Comparison of ENCODE assay signal across 8 cellular contexts in genomic region chr7:77157034-77157433, GRCh38. TPM values are rescaled to one million over a fixed set of nuclear protein-coding genes. Genes with fewer than 3 reads are reported as not detected.
A peak's percentile ranks its signal among the peaks of the same experiment; 100 is the strongest.
DNase-seq lines count a peak whose midpoint lies in the region; ATAC-seq, FAIRE-seq and TF ChIP-seq lines count a peak whose summit lies in the region.
"Not testable (repeated sequence)": the region's sequence is repeated elsewhere in the genome, so short reads cannot be mapped to it uniquely, and the experiment has no call there.

No MANE protein-coding gene starts in this region.

- H3K9ac ChIP-seq in GM12878 (ENCODE audit: control insufficient read depth, insufficient read depth, low read length): not testable (repeated sequence)

- POLR2A ChIA-PET in GM12878 (lab: Charles Lee): not testable (repeated sequence)

- H4K20me1 ChIP-seq in GM12878 (ENCODE audit: control insufficient read depth, insufficient read depth): not testable (repeated sequence)

- H3K36me3 Mint-ChIP-seq in T-helper 1 cell treated with Interleukin-12 subunit alpha and Interleukin-12 subunit beta and Interleukin-4 antibody, amounts not matched to agents 30 μg/mL and 1 μg/mL, for 36 hours (ENCODE audit: low read depth): not testable (repeated sequence)

- H3K4me3 Mint-ChIP-seq in T-helper 1 cell treated with Interleukin-12 subunit alpha and Interleukin-12 subunit beta and Interleukin-4 antibody, amounts not matched to agents 30 μg/mL and 1 μg/mL, for 36 hours: peak overlapping the region; percentile 57

- SMC1A ChIA-PET in GM12878 (lab: Charles Lee; ENCODE audit: uncharacterized antibody, unreplicated experiment): interaction anchor here (1.5 kb wide), 1 partner anchor 44 kb away, joined by 6 read pairs; no protein-coding TSS in a partner anchor

- not testable (repeated sequence) for TF ChIP-seq RAD21 in GM12878 (IDR thresholded peaks at IDR 0.05; ENCODE audit: insufficient read depth, low read depth, low read length)

- not testable (repeated sequence) for H3K4me3 ChIP-seq in GM12878

- not testable (repeated sequence) for TF ChIP-seq CTCF in GM12878 (IDR thresholded peaks at IDR 0.05 in 2 of 3, conservative IDR thresholded peaks at IDR 0.05 in 1 of 3; ENCODE audit: control insufficient read depth in 2 of 3, extremely low read depth in 1 of 3, insufficient read depth in 1 of 3, low read depth in 3 of 3, low read length in 3 of 3); omental fat pad (IDR thresholded peaks at IDR 0.05)

- H3K27ac ChIP-seq in GM12878 (ENCODE audit: control insufficient read depth, insufficient read depth): peak overlapping the region; percentile 75

- H3K4me1 ChIP-seq in GM12878 (ENCODE audit: control insufficient read depth, insufficient read depth, low read length): not testable (repeated sequence)

- ATAC-seq in GM21576 (IDR thresholded peaks at IDR 0.05; ENCODE audit: unreplicated experiment): peak; percentile 84
- peak; percentile 84 for ATAC-seq in HG02938 (IDR thresholded peaks at IDR 0.05; ENCODE audit: unreplicated experiment)
- peak; percentile 84 for ATAC-seq in HG03378 (IDR thresholded peaks at IDR 0.05; ENCODE audit: unreplicated experiment)
- peak; percentile 82 for ATAC-seq in GM12878
- ATAC-seq in omental fat pad (ENCODE audit: low FRiP score): peak; percentile 44

- not testable (repeated sequence) for H3K4me2 ChIP-seq in GM12878 (ENCODE audit: control insufficient read depth, insufficient read depth)

- CTCF ChIA-PET in GM12878 (lab: Yijun Ruan, JAX): not testable (repeated sequence)

- FAIRE-seq in GM12892 (lab: Jason Lieb, UNC) (peak; percentile 99), GM19239 (lab: Jason Lieb, UNC) (peak; percentile 99), GM12878 (lab: Jason Lieb, UNC) (peak; percentile 99)

- TF ChIP-seq EP300 in GM12878 (IDR thresholded peaks at IDR 0.05; ENCODE audit: borderline replicate concordance in 1 of 2, control insufficient read depth in 1 of 2, low read depth in 2 of 2, low read length in 2 of 2): not testable (repeated sequence)

- H3K9me3 Mint-ChIP-seq in T-helper 1 cell treated with Interleukin-12 subunit alpha and Interleukin-12 subunit beta and Interleukin-4 antibody, amounts not matched to agents 30 μg/mL and 1 μg/mL, for 36 hours: not testable (repeated sequence)

- intact Hi-C loops in GM12878 (cut with micrococcal nuclease; ENCODE audit: unreplicated experiment): loop anchor here (5.0 kb wide), 1 partner anchor 45 kb away; no protein-coding TSS in a partner anchor

- peaks cover 26% of the 10 kb centered on the region for H3K4me1 Mint-ChIP-seq in T-helper 1 cell treated with Interleukin-12 subunit alpha and Interleukin-12 subunit beta and Interleukin-4 antibody, amounts not matched to agents 30 μg/mL and 1 μg/mL, for 36 hours (ENCODE audit: low read depth)

- H3K27ac Mint-ChIP-seq in T-helper 1 cell treated with Interleukin-12 subunit alpha and Interleukin-12 subunit beta and Interleukin-4 antibody, amounts not matched to agents 30 μg/mL and 1 μg/mL, for 36 hours: peak overlapping the region; percentile 91

- no CpG with 5 or more reads among the region's 1 CpG for WGBS in GM12878 (ENCODE audit: insufficient coverage, insufficient replicate concordance, low lambda C conversion rate, missing lambda C conversion rate)

- H3K27me3 ChIP-seq in GM12878 (replicated peaks in 1 of 2; ENCODE audit: control insufficient read depth in 2 of 2, insufficient read depth in 2 of 2, low read length in 1 of 2): not testable (repeated sequence)

- H3K79me2 ChIP-seq in GM12878 (ENCODE audit: control insufficient read depth, insufficient read depth, low read length): not testable (repeated sequence)

- in situ Hi-C loops in GM12878 (cut with MboI): not testable (repeated sequence)

- not testable (repeated sequence) for H2AFZ ChIP-seq in GM12878 (ENCODE audit: control insufficient read depth, low read depth, low read length)

- TF ChIP-seq POLR2A in GM12892 (IDR thresholded peaks at IDR 0.05; ENCODE audit: low read depth, low read length); GM12878 (IDR thresholded peaks at IDR 0.05; ENCODE audit: low read depth, low read length): not testable (repeated sequence)

- H3K9me3 ChIP-seq in GM12878 (replicated peaks; ENCODE audit: control insufficient read depth, insufficient read depth, low read length): not testable (repeated sequence)

- BruUV-seq in GM12878 (replicated peaks; lab: Mats Ljungman, UMichigan): not testable (repeated sequence)

- RAD21 ChIA-PET in GM12878 (lab: Charles Lee; ENCODE audit: unreplicated experiment): interaction anchor here (0.7 to 1.0 kb wide), 2 partner anchors 42 to 90 kb away, joined by 3 read pairs; partner anchors contain the start of gene FGL2

- H3K27me3 Mint-ChIP-seq in T-helper 1 cell treated with Interleukin-12 subunit alpha and Interleukin-12 subunit beta and Interleukin-4 antibody, amounts not matched to agents 30 μg/mL and 1 μg/mL, for 36 hours (ENCODE audit: low read depth): not testable (repeated sequence)

- not testable (repeated sequence) for H3K36me3 ChIP-seq in GM12878 (ENCODE audit: control insufficient read depth in 2 of 2, insufficient read depth in 2 of 2, low read length in 1 of 2)

- DNase-seq in GM12892 (ENCODE audit: insufficient read length); GM19239 (ENCODE audit: insufficient read length, low spot score); GM12878 (ENCODE audit: low read depth, low spot score); omental fat pad (ENCODE audit: low spot score): not testable (repeated sequence)

TF ChIP-seq in GM12878, 131 proteins besides CTCF, POLR2A, EP300 and RAD21:
- 0 out of 2 replicates have a peak, but pooled peaks have one; percentile 6 for TF ChIP-seq JUNB (IDR thresholded peaks at IDR 0.05)

RNA-seq across cellular contexts. Expression of gene CCDC146, which starts 34.6 kb away (rescaled TPM):
- 2.3 TPM for polyA plus RNA-seq in GM12892 (2012; ENCODE audit: missing spikeins)
- total RNA-seq in GM12878 (2013; cell fraction: nucleolus; rRNA removed): 25.7 and 34.4 TPM in 2 replicates
- total RNA-seq in GM12878 (2014; rRNA removed): 0.90 and 1.6 TPM in 2 replicates
- total RNA-seq in GM12878 (2014; rRNA removed; fragmentation: Illumina TruSeq; extraction: Trizol): 1.3 and 1.5 TPM in 2 replicates
- 1.2 and 2.0 TPM in 2 replicates for total RNA-seq in GM12878 (2021)
- polyA plus RNA-seq in GM12878 (2011; ENCODE audit: low read depth): 1.4 TPM
- 5.3 and 6.0 TPM in 2 replicates for polyA plus RNA-seq in GM12878 (2011; rRNA removed)
- 1.5 and 1.8 TPM in 2 replicates for polyA plus RNA-seq in GM12878 (2011; cell fraction: cytosol; rRNA removed)
- 11.7 and 14.8 TPM in 2 replicates for polyA plus RNA-seq in GM12878 (2011; cell fraction: nucleus; rRNA removed)
- 1.6 and 2.2 TPM in 2 replicates for polyA plus RNA-seq in GM12878 (2012)
- 1.7 and 2.7 TPM in 2 replicates for polyA plus RNA-seq in GM12878 (2014; fragmentation: Illumina TruSeq; extraction: Trizol)
- polyA plus RNA-seq in GM12878 (2014; fragmentation: Nextera tagmentation; extraction: Ambion mirVana): under 1 TPM; 0.55 to 0.84 TPM
- polyA plus RNA-seq in GM12878 (2014; rRNA removed): 1.1 and 2.0 TPM in 2 replicates
- 1 to 10 TPM in 1 of 2 experiments, under 1 TPM in 1; 0.28 to 1.2 TPM for polyA plus RNA-seq in GM12878 (2016; fragmentation: Nextera tagmentation; extraction: Ambion mirVana)
- polyA minus RNA-seq in GM12878 (2011; rRNA and poly(A)+ RNA removed): 1.5 and 3.4 TPM in 2 replicates
- 1.9 TPM in 1 of 2 replicates, not detected in the other for polyA minus RNA-seq in GM12878 (2011; cell fraction: cytosol; rRNA and poly(A)+ RNA removed)
- 4.5 and 6.9 TPM in 2 replicates for polyA minus RNA-seq in GM12878 (2011; cell fraction: nucleus; rRNA and poly(A)+ RNA removed)
- total RNA-seq in omental fat pad: 10 to 100 TPM in 1 of 4 donors, 1 to 10 TPM in 3; 6.5 to 12.5 (median 7.0) TPM

RNA-seq across cellular contexts. Expression of gene FGL2, which starts 42.6 kb away (rescaled TPM):
- polyA plus RNA-seq in GM12892 (2012; ENCODE audit: missing spikeins): 7.4 TPM
- 1.4 and 2.1 TPM in 2 replicates for total RNA-seq in GM12878 (2013; cell fraction: nucleolus; rRNA removed)
- total RNA-seq in GM12878 (2014; rRNA removed): 1.9 and 2.5 TPM in 2 replicates
- total RNA-seq in GM12878 (2014; rRNA removed; fragmentation: Illumina TruSeq; extraction: Trizol): 3.2 and 3.5 TPM in 2 replicates
- total RNA-seq in GM12878 (2021): 1.2 and 1.7 TPM in 2 replicates
- 1.1 TPM for polyA plus RNA-seq in GM12878 (2011; ENCODE audit: low read depth)
- polyA plus RNA-seq in GM12878 (2011; rRNA removed): 0.04 TPM in 1 of 2 replicates, not detected in the other
- polyA plus RNA-seq in GM12878 (2011; cell fraction: cytosol; rRNA removed): not detected in 2 replicates
- not detected in 2 replicates for polyA plus RNA-seq in GM12878 (2011; cell fraction: nucleus; rRNA removed)
- 1.3 and 1.7 TPM in 2 replicates for polyA plus RNA-seq in GM12878 (2012)
- polyA plus RNA-seq in GM12878 (2014; fragmentation: Illumina TruSeq; extraction: Trizol): 2.5 and 4.3 TPM in 2 replicates
- 1 to 10 TPM; 1.2 to 1.6 TPM for polyA plus RNA-seq in GM12878 (2014; fragmentation: Nextera tagmentation; extraction: Ambion mirVana)
- 1.4 and 1.5 TPM in 2 replicates for polyA plus RNA-seq in GM12878 (2014; rRNA removed)
- under 1 TPM; 0.44 to 0.66 TPM for polyA plus RNA-seq in GM12878 (2016; fragmentation: Nextera tagmentation; extraction: Ambion mirVana)
- not detected in 2 replicates for polyA minus RNA-seq in GM12878 (2011; rRNA and poly(A)+ RNA removed)
- not detected in 2 replicates for polyA minus RNA-seq in GM12878 (2011; cell fraction: cytosol; rRNA and poly(A)+ RNA removed)
- not detected in 2 replicates for polyA minus RNA-seq in GM12878 (2011; cell fraction: nucleus; rRNA and poly(A)+ RNA removed)
- 10 to 100 TPM; 31.3 to 92.2 (median 53.4) TPM for total RNA-seq in omental fat pad

Comparison
In these comparisons a context has a peak if more than half of its experiments do, and no peak if none do; other contexts are left out.
1. RNA of gene FGL2, which starts 42.6 kb away (total RNA-seq): 31.3 to 92.2 TPM in omental fat pad; 1.2 to 3.5 TPM in GM12878; every median in the first group is over 4 times any median in the second.
2. Peak in every context shown above with its lines, with median percentiles within 50 percentile points of each other: ATAC-seq.